Comparison of ENCODE assay signal across 9 cellular contexts in genomic region chr3:115217678-115218451, GRCh38.
DNase-seq lines count a peak whose midpoint lies in the region; ATAC-seq and TF ChIP-seq lines count a peak whose summit lies in the region.
"Had no signal": no experiment of that assay in that cellular context is flagged by ENCODE, and none has a peak within 500 bp of the region (broad histone marks: within the 10 kb centered on the region; RNA-seq: fewer than 3 reads in every experiment).

No MANE protein-coding gene starts in this region.

- DNase-seq in Caki2 (ENCODE audit: low read depth) = peak; percentile 55
- peak; percentile 69 to 91 (median 70) for DNase-seq in NCI-H1417 (lab: John Stamatoyannopoulos, UW)
- peak; percentile 6 for DNase-seq in SKM-1 (lab: John Stamatoyannopoulos, UW; ENCODE audit: unreplicated experiment)
- peak; percentile 80 to 83 for DNase-seq in fibroblast of lung (ENCODE audit: low read depth in 2 of 2)
- DNase-seq in effector CD4-positive, alpha-beta T cell = no peak

- peaks cover 4% of the 10 kb centered on the region for H3K27me3 Mint-ChIP-seq in nephron (ENCODE audit: low read depth)

- H3K27ac ChIP-seq in fibroblast of lung (ENCODE audit: insufficient read depth, low read length) = no peak overlapping the region

- H3K79me2 ChIP-seq in fibroblast of lung (ENCODE audit: control insufficient read depth, insufficient read depth, low read length) = no peaks in the 10 kb centered on the region

- peaks cover 10% of the 10 kb centered on the region for H3K4me1 Mint-ChIP-seq in nephron

- no peaks in the 10 kb centered on the region for H3K9me3 Mint-ChIP-seq in nephron
- H3K9me3 Mint-ChIP-seq: T-helper 1 cell treated with Interleukin-12 subunit alpha and Interleukin-12 subunit beta and Interleukin-4 antibody, amounts not matched to agents 30 μg/mL and 1 μg/mL, for 36 hours had no signal

- H3K4me3 ChIP-seq in fibroblast of lung (replicated peaks in 1 of 4; ENCODE audit: control extremely low read depth in 1 of 4, insufficient read depth in 1 of 4, low read depth in 3 of 4, low read length in 4 of 4) = peak overlapping the region in 1 of 4 experiments; percentile 5

- no peak overlapping the region for H3K4me3 Mint-ChIP-seq in nephron
- H3K4me3 Mint-ChIP-seq: T-helper 1 cell treated with Interleukin-12 subunit alpha and Interleukin-12 subunit beta and Interleukin-4 antibody, amounts not matched to agents 30 μg/mL and 1 μg/mL, for 36 hours had no signal

- H3K9ac ChIP-seq in fibroblast of lung (ENCODE audit: insufficient read depth, low read length) = no peak overlapping the region

- peak overlapping the region; percentile 81 for H3K4me2 ChIP-seq in fibroblast of lung (ENCODE audit: extremely low read depth, insufficient read depth, low read length)

- H3K27ac Mint-ChIP-seq in nephron = no peak overlapping the region
- H3K27ac Mint-ChIP-seq: T-helper 1 cell treated with Interleukin-12 subunit alpha and Interleukin-12 subunit beta and Interleukin-4 antibody, amounts not matched to agents 30 μg/mL and 1 μg/mL, for 36 hours had no signal

- H3K36me3 Mint-ChIP-seq in nephron (ENCODE audit: low read depth) = no peaks in the 10 kb centered on the region

- in situ Hi-C loops in Caki2 (cut with HindIII; ENCODE audit: low pct_unique_long_range_greater_than_20kb, low sequenced_read_pairs) = no loop called here

- H3K9me3 ChIP-seq in fibroblast of lung (ENCODE audit: control insufficient read depth, insufficient read depth, low read depth, low read length) = no peaks in the 10 kb centered on the region

- peaks cover 6% of the 10 kb centered on the region for H3K4me1 ChIP-seq in fibroblast of lung (ENCODE audit: control insufficient read depth, extremely low read depth, insufficient read depth, low read length)

- ATAC-seq in GM21528 (IDR thresholded peaks at IDR 0.05; ENCODE audit: low FRiP score, unreplicated experiment) (peak; percentile 65), HG03196 (IDR thresholded peaks at IDR 0.05; ENCODE audit: unreplicated experiment) (no peak)

- no peaks in the 10 kb centered on the region for H4K20me1 ChIP-seq in fibroblast of lung (ENCODE audit: control insufficient read depth, extremely low read depth, insufficient read depth, low read length)

- TF ChIP-seq CTCF in fibroblast of lung (conservative IDR thresholded peaks at IDR 0.05 in 1 of 2, IDR thresholded peaks at IDR 0.05 in 1 of 2; ENCODE audit: low read depth in 1 of 2, low read length in 2 of 2) = peak; percentile 75 to 76
- peak; percentile 77 to 83 (median 78) for TF ChIP-seq CTCF in nephron (IDR thresholded peaks at IDR 0.05; ENCODE audit: unreplicated experiment in 3 of 3)

- H3K27me3 ChIP-seq in fibroblast of lung (ENCODE audit: control insufficient read depth, insufficient read depth, low read length) = no peaks in the 10 kb centered on the region

- H2AFZ ChIP-seq in fibroblast of lung (ENCODE audit: low read length) = peak overlapping the region; percentile 10

- H3K36me3 ChIP-seq in fibroblast of lung (ENCODE audit: control insufficient read depth, insufficient read depth, low read length) = no peaks in the 10 kb centered on the region
